ENCODE assay signal across 8 cellular contexts in genomic region chr6:30908700-30909099, GRCh38. TPM values are rescaled to one million over a fixed set of nuclear protein-coding genes. Genes with fewer than 3 reads are reported as not detected.
DNase-seq lines count a peak whose midpoint lies in the region; ATAC-seq and TF ChIP-seq lines count a peak whose summit lies in the region.

No MANE protein-coding gene starts in this region.

- DNase-seq in A673 (ENCODE audit: low spot score) (no peak), amygdala (lab: John Stamatoyannopoulos, UW) (no peak), NCI-H526 treated with DMSO at 0.1 percent for 48 hours (lab: John Stamatoyannopoulos, UW) (no peak)
- DNase-seq in central memory CD8-positive, alpha-beta T cell (ENCODE audit: low spot score in 2 of 2): no peak
- DNase-seq in activated effector memory CD4-positive, alpha-beta T cell treated with Interleukin-2 at 50 U/mL for 16 hours: no peak

- BruUV-seq in A673 (replicated peaks; lab: Mats Ljungman, UMichigan): TSS peak; percentile 65

- H3K4me3 Mint-ChIP-seq in IgD-negative memory B cell: peak overlapping the region; percentile 96 to 99 (median 99)
- H3K4me3 Mint-ChIP-seq in central memory CD8-positive, alpha-beta T cell: peak overlapping the region; percentile 93

- no peak for ATAC-seq in central memory CD8-positive, alpha-beta T cell (replicated peaks; ENCODE audit: extremely low read depth, poor library complexity, severe bottlenecking)
- ATAC-seq in GM18907 (IDR thresholded peaks at IDR 0.05; ENCODE audit: unreplicated experiment): no peak

- H3K4me1 ChIP-seq in A673 (ENCODE audit: insufficient read depth, low read length, poor library complexity, severe bottlenecking): peaks cover 12% of the 10 kb centered on the region
- H3K4me1 ChIP-seq in muscle layer of duodenum (ENCODE audit: control insufficient read depth in 1 of 2, insufficient read depth in 2 of 2, low read length in 2 of 2): peaks cover 9 to 11% of the 10 kb centered on the region in 2 donors

- POLR2A ChIA-PET in A673 (lab: Charles Lee; ENCODE audit: low non-redundant PET): interaction anchor here (0.5 kb wide), 1 partner anchor 228 kb away, joined by 16 read pairs; no protein-coding TSS in a partner anchor

- H3K9me3 ChIP-seq in A673 (ENCODE audit: low read depth, low read length, poor library complexity, severe bottlenecking) (no peaks in the 10 kb centered on the region), muscle layer of duodenum (ENCODE audit: control insufficient read depth in 1 of 2, low read length in 2 of 2) (no peaks in the 10 kb centered on the region)

- intact Hi-C loops in A673 (cut with micrococcal nuclease; ENCODE audit: unreplicated experiment): no loop called here

- no peaks in the 10 kb centered on the region for H3K27me3 ChIP-seq in A673 (replicated peaks; ENCODE audit: insufficient read depth, low read depth, low read length, poor library complexity)
- no peaks in the 10 kb centered on the region for H3K27me3 ChIP-seq in muscle layer of duodenum (ENCODE audit: low read depth, low read length)

- CTCF ChIA-PET in A673 (lab: Charles Lee): no interaction called here

- TF ChIP-seq CTCF in A673 (conservative IDR thresholded peaks at IDR 0.05; ENCODE audit: low read depth, low read length): no peak

- no peaks in the 10 kb centered on the region for H3K9me3 Mint-ChIP-seq in IgD-negative memory B cell
- no peaks in the 10 kb centered on the region for H3K9me3 Mint-ChIP-seq in central memory CD8-positive, alpha-beta T cell

- H3K36me3 Mint-ChIP-seq in IgD-negative memory B cell: peaks cover 2% of the 10 kb centered on the region
- peaks cover 8% of the 10 kb centered on the region for H3K36me3 Mint-ChIP-seq in central memory CD8-positive, alpha-beta T cell (ENCODE audit: insufficient read depth)

- no peak overlapping the region for H3K27ac Mint-ChIP-seq in IgD-negative memory B cell
- peak overlapping the region; percentile 32 for H3K27ac Mint-ChIP-seq in central memory CD8-positive, alpha-beta T cell (ENCODE audit: low read depth)

- H3K27ac ChIP-seq in A673 (ENCODE audit: low read depth, low read length, poor library complexity, severe bottlenecking) (peak overlapping the region; percentile 64), muscle layer of duodenum (ENCODE audit: low read length) (peak overlapping the region; percentile 89)

- H3K4me3 ChIP-seq in A673 (ENCODE audit: low read depth, low read length, poor library complexity, severe bottlenecking) (peak overlapping the region; percentile 95), muscle layer of duodenum (ENCODE audit: low read depth in 1 of 2, low read length in 2 of 2) (peak overlapping the region; percentile 99 to 100)

- no peaks in the 10 kb centered on the region for H3K27me3 Mint-ChIP-seq in IgD-negative memory B cell
- H3K27me3 Mint-ChIP-seq in central memory CD8-positive, alpha-beta T cell: no peaks in the 10 kb centered on the region

- H3K4me1 Mint-ChIP-seq in IgD-negative memory B cell: peaks cover 17 to 18% (median 18%) of the 10 kb centered on the region in 3 donors
- peaks cover 24% of the 10 kb centered on the region for H3K4me1 Mint-ChIP-seq in central memory CD8-positive, alpha-beta T cell

- peaks cover 19% of the 10 kb centered on the region for H3K36me3 ChIP-seq in A673 (ENCODE audit: insufficient read depth, low read length, poor library complexity, severe bottlenecking)
- H3K36me3 ChIP-seq in muscle layer of duodenum (ENCODE audit: control insufficient read depth in 1 of 2, insufficient read depth in 2 of 2, low read length in 2 of 2): peaks cover 21 to 28% of the 10 kb centered on the region in 2 donors

RNA-seq across cellular contexts. Expression of gene GTF2H4, which starts 0.7 kb away (rescaled TPM):
- 42.6 and 45.9 TPM in 2 replicates for total RNA-seq in A673 (2021)
- polyA plus RNA-seq in IgD-negative memory B cell: 8.4 TPM

RNA-seq across cellular contexts. Expression of gene VARS2, which starts 5.3 kb away (rescaled TPM):
- 48.4 and 53.4 TPM in 2 replicates for total RNA-seq in A673 (2021)
- polyA plus RNA-seq in IgD-negative memory B cell: 26.0 TPM

RNA-seq across cellular contexts. Expression of gene SFTA2, which starts 23.3 kb away (rescaled TPM):
- total RNA-seq in A673 (2021): not detected in 2 replicates
- polyA plus RNA-seq in IgD-negative memory B cell: 0.60 TPM

RNA-seq across cellular contexts. Expression of gene DDR1, which starts 24.4 kb away (rescaled TPM):
- 48.0 and 57.9 TPM in 2 replicates for total RNA-seq in A673 (2021)
- polyA plus RNA-seq in IgD-negative memory B cell: 4.6 TPM

RNA-seq across cellular contexts. Expression of gene MUCL3, which starts 32.1 kb away (rescaled TPM):
- total RNA-seq in A673 (2021): not detected in 2 replicates
- not detected for polyA plus RNA-seq in IgD-negative memory B cell
